2 cellular contexts compared by ENCODE assay signal in the genomic region with DNA sequence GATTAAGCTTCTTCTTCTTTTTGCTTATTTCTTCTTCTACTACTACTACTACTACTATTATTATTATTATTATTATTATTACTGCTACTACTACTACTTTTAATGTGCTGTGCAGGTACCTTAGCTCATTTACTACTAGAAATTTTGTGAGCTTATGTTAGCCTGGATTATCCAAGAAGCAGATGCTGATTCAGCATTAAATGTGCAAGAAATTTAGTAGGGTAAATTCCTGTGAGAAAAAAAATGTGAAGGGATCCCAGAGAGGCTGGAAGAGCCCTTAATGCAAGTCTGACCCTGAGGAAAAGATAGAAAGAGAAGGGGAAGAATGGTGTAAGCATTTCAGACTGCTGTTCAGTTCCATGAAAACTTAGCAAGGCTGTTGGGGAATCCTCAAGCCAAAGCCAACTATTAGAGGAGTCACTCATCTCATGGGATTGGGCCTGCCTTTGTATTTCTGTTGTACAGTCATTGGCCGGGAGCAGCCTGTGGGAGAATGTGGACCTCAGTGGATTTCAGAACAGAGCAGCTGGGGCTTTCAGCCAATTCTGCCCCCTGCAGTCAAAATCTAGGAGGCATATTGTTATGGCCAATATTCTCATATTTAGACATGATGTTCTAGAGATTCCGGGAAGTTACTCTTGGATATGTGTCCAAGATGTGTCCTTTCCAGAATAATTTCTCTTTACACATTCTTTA.
TF ChIP-seq lines count a peak whose summit lies in the region.

No MANE protein-coding gene starts in this region.

TF ChIP-seq in endothelial cell of umbilical vein, 7 proteins besides CTCF, POLR2A, EP300 and RAD21:
- TF ChIP-seq EZH2 (IDR thresholded peaks at IDR 0.05; ENCODE audit: borderline replicate concordance, low read depth, low read length, severe bottlenecking): no peak
- no peak for TF ChIP-seq FOS (IDR thresholded peaks at IDR 0.05; ENCODE audit: borderline replicate concordance, insufficient read depth, low read length)
- TF ChIP-seq GATA2 (IDR thresholded peaks at IDR 0.05; ENCODE audit: insufficient read depth, insufficient read length, low read depth, low read length): no peak
- no peak for TF ChIP-seq MAX (IDR thresholded peaks at IDR 0.05; ENCODE audit: insufficient read depth, insufficient read length)
- TF ChIP-seq JUN (IDR thresholded peaks at IDR 0.05; ENCODE audit: borderline replicate concordance, insufficient read depth, insufficient read length, low read depth): no peak

TF ChIP-seq in HepG2, 621 proteins besides CTCF, POLR2A, EP300 and RAD21:
- peak; percentile 97 to 99 for TF ChIP-seq MAFK (conservative IDR thresholded peaks at IDR 0.05 in 1 of 2, IDR thresholded peaks at IDR 0.05 in 1 of 2; ENCODE audit: low read length in 2 of 2)
- TF ChIP-seq MAFF (IDR thresholded peaks at IDR 0.05; ENCODE audit: low read depth, low read length): peak; percentile 98
- no peak for TF ChIP-seq ZNF83 (CRISPR knock-in tag; IDR thresholded peaks at IDR 0.05; ENCODE audit: borderline replicate concordance)
- peak; percentile 20; the same call in 1 of the 2 replicates for TF ChIP-seq SMC3 (IDR thresholded peaks at IDR 0.05; ENCODE audit: low read length)
- TF ChIP-seq, protein P1, sequence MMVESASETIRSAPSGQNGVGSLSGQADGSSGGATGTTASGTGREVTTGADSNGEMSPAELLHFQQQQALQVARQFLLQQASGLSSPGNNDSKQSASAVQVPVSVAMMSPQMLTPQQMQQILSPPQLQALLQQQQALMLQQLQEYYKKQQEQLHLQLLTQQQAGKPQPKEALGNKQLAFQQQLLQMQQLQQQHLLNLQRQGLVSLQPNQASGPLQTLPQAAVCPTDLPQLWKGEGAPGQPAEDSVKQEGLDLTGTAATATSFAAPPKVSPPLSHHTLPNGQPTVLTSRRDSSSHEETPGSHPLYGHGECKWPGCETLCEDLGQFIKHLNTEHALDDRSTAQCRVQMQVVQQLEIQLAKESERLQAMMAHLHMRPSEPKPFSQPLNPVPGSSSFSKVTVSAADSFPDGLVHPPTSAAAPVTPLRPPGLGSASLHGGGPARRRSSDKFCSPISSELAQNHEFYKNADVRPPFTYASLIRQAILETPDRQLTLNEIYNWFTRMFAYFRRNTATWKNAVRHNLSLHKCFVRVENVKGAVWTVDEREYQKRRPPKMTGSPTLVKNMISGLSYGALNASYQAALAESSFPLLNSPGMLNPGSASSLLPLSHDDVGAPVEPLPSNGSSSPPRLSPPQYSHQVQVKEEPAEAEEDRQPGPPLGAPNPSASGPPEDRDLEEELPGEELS (CRISPR knock-in tag; IDR thresholded peaks at IDR 0.05): no peak
- TF ChIP-seq STAG1 (CRISPR knock-in tag; IDR thresholded peaks at IDR 0.05): peak; percentile 29; the same call in 1 of the 2 replicates
